In genomic region chr10:123009105-123009805, GRCh38 we compare ENCODE assay signal across 8 cellular contexts. TPM values are rescaled to one million over a fixed set of nuclear protein-coding genes. Genes with fewer than 3 reads are reported as not detected.
DNase-seq lines count a peak whose midpoint lies in the region; ATAC-seq, FAIRE-seq and TF ChIP-seq lines count a peak whose summit lies in the region.

No MANE protein-coding gene starts in this region.

- H3K4me3 ChIP-seq in esophagus muscularis mucosa = peak overlapping the region; percentile 91 to 99 (median 98)

- peak; percentile 8 for ATAC-seq in HG03439 (IDR thresholded peaks at IDR 0.05; ENCODE audit: unreplicated experiment)
- ATAC-seq in natural killer cell = no peak

- no peaks in the 10 kb centered on the region for H3K9me3 ChIP-seq in esophagus muscularis mucosa

- H3K36me3 ChIP-seq in esophagus muscularis mucosa = peaks cover 0 to 9% (median 3%) of the 10 kb centered on the region in 4 donors

- no peaks in the 10 kb centered on the region for H3K27me3 ChIP-seq in esophagus muscularis mucosa

- no peaks in the 10 kb centered on the region for H3K27me3 Mint-ChIP-seq in activated CD4-positive, alpha-beta memory T cell treated with anti-CD3 and anti-CD28 coated beads, Interleukin-2, amount 10 ng/mL, durations not matched to agents 7 days and 5 days
- H3K27me3 Mint-ChIP-seq in natural killer cell (ENCODE audit: low read depth in 2 of 2) = no peaks in the 10 kb centered on the region

- DNase-seq in GM19238 (ENCODE audit: insufficient read length, low spot score) (peak; percentile 17), esophagus muscularis mucosa (ENCODE audit: extremely low spot score) (no peak), natural killer cell (no peak), urothelium cell line (ENCODE audit: low spot score) (peak; percentile 17), NCI-H1930 (lab: John Stamatoyannopoulos, UW) (no peak)
- peak; percentile 21 for DNase-seq in activated CD4-positive, alpha-beta memory T cell treated with anti-CD3 and anti-CD28 coated beads, Interleukin-2, amount 10 ng/mL, durations not matched to agents 7 days and 5 days

- intact Hi-C loops in esophagus muscularis mucosa (cut with DNase I) (loop anchor here (2.0 kb wide), 2 partner anchors 28 to 56 kb away; partner anchors contain the start of gene PSTK), natural killer cell (cut with micrococcal nuclease) (loop anchor here (2.0 kb wide), 1 partner anchor 130 kb away; the partner anchor contains the start of gene FAM24B)

- no peak for TF ChIP-seq EP300 in esophagus muscularis mucosa (IDR thresholded peaks at IDR 0.05)

- no peaks in the 10 kb centered on the region for H3K9me3 Mint-ChIP-seq in activated CD4-positive, alpha-beta memory T cell treated with anti-CD3 and anti-CD28 coated beads, Interleukin-2, amount 10 ng/mL, durations not matched to agents 7 days and 5 days
- H3K9me3 Mint-ChIP-seq in natural killer cell = no peaks in the 10 kb centered on the region

- peaks cover 41% of the 10 kb centered on the region for H3K4me1 Mint-ChIP-seq in activated CD4-positive, alpha-beta memory T cell treated with anti-CD3 and anti-CD28 coated beads, Interleukin-2, amount 10 ng/mL, durations not matched to agents 7 days and 5 days
- peaks cover 53 to 55% of the 10 kb centered on the region in 2 donors for H3K4me1 Mint-ChIP-seq in natural killer cell

- CTCF ChIA-PET in activated CD4-positive, alpha-beta memory T cell treated with anti-CD3 and anti-CD28 coated beads, Interleukin-2, amount 10 ng/mL, durations not matched to agents 7 days and 5 days (lab: Charles Lee) = interaction anchor here (1.3 to 4.3 kb wide), 3 partner anchors 12 to 145 kb away, joined by 3 to 29 read pairs (median 16); partner anchors contain the start of genes BUB3 and PSTK

- FAIRE-seq in urothelium cell line (lab: Jason Lieb, UNC) = no peak

- TF ChIP-seq CTCF in C4-2B (conservative IDR thresholded peaks at IDR 0.05) (no peak), esophagus muscularis mucosa (IDR thresholded peaks at IDR 0.05) (no peak), natural killer cell (IDR thresholded peaks at IDR 0.05) (no peak)

- H3K27ac ChIP-seq in C4-2B = peak overlapping the region; percentile 74
- peak overlapping the region; percentile 90 to 95 (median 94) for H3K27ac ChIP-seq in esophagus muscularis mucosa (replicated peaks in 1 of 4)

- H3K27ac Mint-ChIP-seq in activated CD4-positive, alpha-beta memory T cell treated with anti-CD3 and anti-CD28 coated beads, Interleukin-2, amount 10 ng/mL, durations not matched to agents 7 days and 5 days = peak overlapping the region; percentile 91
- H3K27ac Mint-ChIP-seq in natural killer cell = peak overlapping the region; percentile 99 to 100

- WGBS in esophagus muscularis mucosa = 1% methylated on average over 17 of the region's 34 CpGs

- H3K4me1 ChIP-seq in esophagus muscularis mucosa = peaks cover 36 to 56% (median 52%) of the 10 kb centered on the region in 4 donors

- H3K36me3 Mint-ChIP-seq in activated CD4-positive, alpha-beta memory T cell treated with anti-CD3 and anti-CD28 coated beads, Interleukin-2, amount 10 ng/mL, durations not matched to agents 7 days and 5 days (ENCODE audit: low read depth) = peaks cover 11% of the 10 kb centered on the region
- no peaks in the 10 kb centered on the region for H3K36me3 Mint-ChIP-seq in natural killer cell

- no peak for TF ChIP-seq POLR2A in esophagus muscularis mucosa (IDR thresholded peaks at IDR 0.05; ENCODE audit: low read depth)

- POLR2A ChIA-PET in activated CD4-positive, alpha-beta memory T cell treated with anti-CD3 and anti-CD28 coated beads, Interleukin-2, amount 10 ng/mL, durations not matched to agents 7 days and 5 days (lab: Charles Lee) = interaction anchor here (1.1 to 4.4 kb wide), 10 partner anchors 11 to 232 kb away, joined by 3 to 49 read pairs (median 10); partner anchors contain the start of genes BUB3, C10orf88 and PSTK

- H3K4me3 Mint-ChIP-seq in activated CD4-positive, alpha-beta memory T cell treated with anti-CD3 and anti-CD28 coated beads, Interleukin-2, amount 10 ng/mL, durations not matched to agents 7 days and 5 days = peak overlapping the region; percentile 93
- H3K4me3 Mint-ChIP-seq in natural killer cell = peak overlapping the region; percentile 100

RNA-seq across cellular contexts. Expression of gene ACADSB, which starts 0.4 kb away (rescaled TPM):
- 10 to 100 TPM; 21.2 to 21.7 TPM for total RNA-seq in activated CD4-positive, alpha-beta memory T cell treated with anti-CD3 and anti-CD28 coated beads, Interleukin-2, amount 10 ng/mL, durations not matched to agents 7 days and 5 days
- total RNA-seq in esophagus muscularis mucosa = 10 to 100 TPM; 12.9 to 19.1 (median 14.0) TPM
- total RNA-seq in natural killer cell = 10 to 100 TPM; 20.8 to 27.3 (median 22.4) TPM

RNA-seq across cellular contexts. Expression of gene IKZF5, which starts 0.7 kb away (rescaled TPM):
- 10 to 100 TPM; 16.6 to 18.5 TPM for total RNA-seq in activated CD4-positive, alpha-beta memory T cell treated with anti-CD3 and anti-CD28 coated beads, Interleukin-2, amount 10 ng/mL, durations not matched to agents 7 days and 5 days
- 10 to 100 TPM in 1 of 4 donors, 1 to 10 TPM in 3; 5.7 to 12.0 (median 7.2) TPM for total RNA-seq in esophagus muscularis mucosa
- total RNA-seq in natural killer cell = 10 to 100 TPM; 40.3 to 65.0 (median 51.8) TPM

RNA-seq across cellular contexts. Expression of gene PSTK, which starts 29.1 kb away (rescaled TPM):
- total RNA-seq in activated CD4-positive, alpha-beta memory T cell treated with anti-CD3 and anti-CD28 coated beads, Interleukin-2, amount 10 ng/mL, durations not matched to agents 7 days and 5 days = 1 to 10 TPM; 2.6 to 3.8 TPM
- 1 to 10 TPM; 1.4 to 3.3 (median 2.7) TPM for total RNA-seq in esophagus muscularis mucosa
- total RNA-seq in natural killer cell = 10 to 100 TPM; 10.6 to 13.8 (median 13.7) TPM

RNA-seq across cellular contexts. Expression of gene C10orf88, which starts 55.2 kb away (rescaled TPM):
- total RNA-seq in activated CD4-positive, alpha-beta memory T cell treated with anti-CD3 and anti-CD28 coated beads, Interleukin-2, amount 10 ng/mL, durations not matched to agents 7 days and 5 days = 10 to 100 TPM; 12.6 to 15.1 TPM
- 1 to 10 TPM; 5.5 to 7.3 (median 5.9) TPM for total RNA-seq in esophagus muscularis mucosa
- 1 to 10 TPM; 6.1 to 8.5 (median 7.2) TPM for total RNA-seq in natural killer cell

Comparison
In these comparisons a context has a peak if more than half of its experiments do, and no peak if none do; other contexts are left out.
1. DNase-seq: peak in GM19238 (single experiment), activated CD4-positive, alpha-beta memory T cell treated with anti-CD3 and anti-CD28 coated beads, Interleukin-2, amount 10 ng/mL, durations not matched to agents 7 days and 5 days (single experiment) and urothelium cell line (single experiment); none in esophagus muscularis mucosa (single experiment), natural killer cell (single experiment) and NCI-H1930 (0 of 2).